ENCODE assay signal across 8 cellular contexts in the genomic region with DNA sequence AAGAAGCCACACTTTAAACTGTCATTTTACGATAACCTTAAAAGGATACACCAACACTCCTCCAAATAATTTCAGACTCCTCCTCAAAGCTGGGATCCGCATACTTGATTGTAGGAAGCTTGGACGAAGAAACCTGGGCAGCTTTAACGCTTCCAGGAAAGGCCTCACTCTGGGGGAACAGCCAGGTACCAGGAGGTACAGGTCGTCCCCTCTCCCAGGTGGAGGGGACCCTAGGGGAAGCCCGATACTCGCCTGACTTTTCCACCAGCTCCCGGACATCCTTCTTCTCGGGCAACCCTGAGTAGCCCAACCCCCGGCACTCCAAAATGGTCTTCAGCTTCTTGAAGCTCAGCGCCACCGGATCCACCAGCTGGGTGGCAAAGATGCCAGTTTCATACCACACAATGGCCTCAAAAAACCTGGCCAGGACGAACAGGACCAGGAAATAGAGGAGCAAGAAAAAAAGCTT. TPM values are rescaled to one million over a fixed set of nuclear protein-coding genes. Genes with fewer than 3 reads are reported as not detected.
DNase-seq lines count a peak whose midpoint lies in the region; ATAC-seq and TF ChIP-seq lines count a peak whose summit lies in the region.

No MANE protein-coding gene starts in this region.

- peaks cover 31% of the 10 kb centered on the region for H3K36me3 ChIP-seq in DOHH2 (ENCODE audit: control insufficient read depth, low read length)
- H3K36me3 ChIP-seq in neuron (ENCODE audit: insufficient read depth, low read length): peaks cover 11% of the 10 kb centered on the region
- H3K36me3 ChIP-seq in aorta (ENCODE audit: control insufficient read depth in 1 of 2, insufficient read depth in 2 of 2, low read length in 1 of 2): peaks cover 0 to 2% of the 10 kb centered on the region in 2 donors

- H3K4me3 ChIP-seq in DOHH2 (ENCODE audit: low read length) (peak overlapping the region; percentile 95), fibroblast of pulmonary artery (replicated peaks; ENCODE audit: low read depth, low read length) (peak overlapping the region; percentile 77), neuron (ENCODE audit: low read length) (peak overlapping the region; percentile 98), aorta (ENCODE audit: low read length in 2 of 2) (peak overlapping the region; percentile 79 to 84)

- peak overlapping the region; percentile 72 for H3K27ac ChIP-seq in DOHH2 (ENCODE audit: low read depth, low read length)
- peak overlapping the region; percentile 78 to 88 for H3K27ac ChIP-seq in aorta (ENCODE audit: low read depth in 1 of 2, low read length in 2 of 2)

- H3K9me2 ChIP-seq in DOHH2 (replicated peaks; ENCODE audit: control insufficient read depth, low read length): no peaks in the 10 kb centered on the region

- WGBS in aorta, 2 donors: 1% methylated on average over 13 of the region's 13 CpGs

- 0 out of 2 replicates have a peak, but pooled peaks cover 4% of the 10 kb centered on the region for H4K20me1 ChIP-seq in DOHH2 (ENCODE audit: control insufficient read depth, insufficient read depth, low read depth, low read length)

- TF ChIP-seq CTCF in DOHH2 (IDR thresholded peaks at IDR 0.05; ENCODE audit: low read depth, low read length, poor library complexity, severe bottlenecking): no peak
- TF ChIP-seq CTCF in fibroblast of pulmonary artery (IDR thresholded peaks at IDR 0.05; ENCODE audit: low read length, missing control alignments): no peak

- H3K4me3 Mint-ChIP-seq in activated T-cell treated with anti-CD3 and anti-CD28 coated beads, Interleukin-2, amount 50 U/mL, for 24 hours: peak overlapping the region; percentile 94

- H3F3A ChIP-seq in DOHH2 (ENCODE audit: control insufficient read depth, insufficient read depth): no peaks in the 10 kb centered on the region

- intact Hi-C loops in aorta (cut with DNase I): loop anchor here (2.0 to 5.0 kb wide), 3 partner anchors 180 to 225 kb away; partner anchors contain the start of gene KDM3A (in 2 of the 2)

- DNase-seq in LHCN-M2 (ENCODE audit: low read depth) (peak; percentile 34), fibroblast of pulmonary artery (ENCODE audit: low read depth) (peak; percentile 17), aorta (peak; percentile 64 to 75), GOT3 (lab: John Stamatoyannopoulos, UW) (no peak), HuH-7.5 (ENCODE audit: low spot score) (no peak)
- no peak for DNase-seq in activated T-cell treated with anti-CD3 and anti-CD28 coated beads, Interleukin-2, amount 50 U/mL, for 24 hours

- H3K9me3 ChIP-seq in DOHH2 (ENCODE audit: control insufficient read depth, insufficient read depth, low read length): no peaks in the 10 kb centered on the region
- H3K9me3 ChIP-seq in neuron (ENCODE audit: low read length): no peaks in the 10 kb centered on the region
- no peaks in the 10 kb centered on the region for H3K9me3 ChIP-seq in aorta (ENCODE audit: control insufficient read depth, low read length)

- H3K4me1 Mint-ChIP-seq in activated T-cell treated with anti-CD3 and anti-CD28 coated beads, Interleukin-2, amount 50 U/mL, for 24 hours (ENCODE audit: low read depth): peaks cover 44% of the 10 kb centered on the region

- H2AFZ ChIP-seq in neuron (ENCODE audit: low read depth, low read length): peak overlapping the region; percentile 53

- peaks cover 39% of the 10 kb centered on the region for H3K79me2 ChIP-seq in DOHH2 (ENCODE audit: control insufficient read depth, low read length)

- ATAC-seq in aorta (ENCODE audit: low FRiP score): no peak

- H3K27me3 ChIP-seq in DOHH2 (ENCODE audit: control insufficient read depth, low read length) (no peaks in the 10 kb centered on the region), neuron (ENCODE audit: insufficient read depth, low read length) (no peaks in the 10 kb centered on the region), aorta (ENCODE audit: control insufficient read depth in 1 of 2, insufficient read depth in 2 of 2, low read length in 1 of 2) (no peaks in the 10 kb centered on the region)

- peaks cover 32% of the 10 kb centered on the region for H3K36me3 Mint-ChIP-seq in activated T-cell treated with anti-CD3 and anti-CD28 coated beads, Interleukin-2, amount 50 U/mL, for 24 hours (ENCODE audit: low read depth)

- H3K4me2 ChIP-seq in DOHH2 (ENCODE audit: low read length): peak overlapping the region; percentile 65

- no peaks in the 10 kb centered on the region for H3K9me3 Mint-ChIP-seq in activated T-cell treated with anti-CD3 and anti-CD28 coated beads, Interleukin-2, amount 50 U/mL, for 24 hours

- H3K27me3 Mint-ChIP-seq in activated T-cell treated with anti-CD3 and anti-CD28 coated beads, Interleukin-2, amount 50 U/mL, for 24 hours: no peaks in the 10 kb centered on the region

- peak overlapping the region; percentile 95 for H3K27ac Mint-ChIP-seq in activated T-cell treated with anti-CD3 and anti-CD28 coated beads, Interleukin-2, amount 50 U/mL, for 24 hours

- peaks cover 32% of the 10 kb centered on the region for H3K4me1 ChIP-seq in DOHH2 (ENCODE audit: control insufficient read depth, low read length)
- peaks cover 12% of the 10 kb centered on the region for H3K4me1 ChIP-seq in neuron (ENCODE audit: insufficient read depth, low read length)
- peaks cover 0 to 2% of the 10 kb centered on the region in 2 donors for H3K4me1 ChIP-seq in aorta (ENCODE audit: control insufficient read depth in 1 of 2, insufficient read depth in 2 of 2, low read length in 2 of 2)

RNA-seq across cellular contexts. Expression of gene RNF103, which starts 1.2 kb away (rescaled TPM):
- total RNA-seq in LHCN-M2 (2014; rRNA removed) (15.7 and 19.3 TPM in 2 replicates), aorta (10 to 100 TPM; 30.5 to 31.0 TPM)
- 7.3 TPM for polyA plus RNA-seq in LHCN-M2 (2012)
- 10 to 100 TPM; 11.4 to 26.1 TPM for polyA plus RNA-seq in aorta

RNA-seq across cellular contexts. Expression of gene CHMP3, which starts 59.2 kb away (rescaled TPM):
- total RNA-seq in LHCN-M2 (2014; rRNA removed): 87.0 and 92.5 TPM in 2 replicates
- polyA plus RNA-seq in LHCN-M2 (2012): 98.1 TPM
- total RNA-seq in aorta: 100 to 1,000 TPM; 137 to 154 TPM
- 100 to 1,000 TPM in 1 of 2 donors, 10 to 100 TPM in 1; 92.7 to 202 TPM for polyA plus RNA-seq in aorta

Comparison
In these comparisons a context has a peak if more than half of its experiments do, and no peak if none do; other contexts are left out.
1. DNase-seq: peak in LHCN-M2 (single experiment), fibroblast of pulmonary artery (single experiment) and aorta (2 of 2); none in activated T-cell treated with anti-CD3 and anti-CD28 coated beads, Interleukin-2, amount 50 U/mL, for 24 hours (single experiment), GOT3 (single experiment) and HuH-7.5 (single experiment).
2. Peak in every context shown above with its lines, with median percentiles within 50 percentile points of each other: H3K4me3 ChIP-seq.